8 cellular contexts compared by ENCODE assay signal in genomic region chr13:102598061-102598460, GRCh38. TPM values are rescaled to one million over a fixed set of nuclear protein-coding genes. Genes with fewer than 3 reads are reported as not detected.
DNase-seq lines count a peak whose midpoint lies in the region; ATAC-seq and TF ChIP-seq lines count a peak whose summit lies in the region.

No MANE protein-coding gene starts in this region.

- ATAC-seq in naive B cell (ENCODE audit: low read depth in 2 of 2) (no peak), GM21367 (IDR thresholded peaks at IDR 0.05; ENCODE audit: unreplicated experiment) (no peak)
- ATAC-seq in activated CD4-positive, CD25-positive, alpha-beta regulatory T cell treated with anti-CD3 and anti-CD28 coated beads, Interleukin-2, amount 50 U/mL, for 24 hours = no peak

- DNase-seq in BE2C (no peak), choroid plexus epithelial cell (ENCODE audit: low read depth) (no peak), naive B cell (no peak), OCI-M2 (lab: John Stamatoyannopoulos, UW; ENCODE audit: unreplicated experiment) (no peak)
- no peak for DNase-seq in stimulated activated CD4-positive, alpha-beta T cell treated with anti-CD3 and anti-CD28 coated beads, Interleukin-1b, Interleukin-23, amount 100 ng/mL, for 48 hours

- H3K27me3 Mint-ChIP-seq in IgD-negative memory B cell (no peaks in the 10 kb centered on the region), naive B cell (no peaks in the 10 kb centered on the region)

- H3K27me3 ChIP-seq in BE2C = no peaks in the 10 kb centered on the region

- no peak for TF ChIP-seq CTCF in BE2C (IDR thresholded peaks at IDR 0.05; ENCODE audit: low read depth, low read length)
- no peak for TF ChIP-seq CTCF in choroid plexus epithelial cell (conservative IDR thresholded peaks at IDR 0.05; ENCODE audit: low read depth, low read length)

- H3K36me3 ChIP-seq in BE2C = peaks cover 5% of the 10 kb centered on the region

- H3K4me3 Mint-ChIP-seq in IgD-negative memory B cell (peak overlapping the region; percentile 88 to 96 (median 94)), naive B cell (peak overlapping the region; percentile 90 to 99 (median 94))

- H3K36me3 Mint-ChIP-seq in IgD-negative memory B cell = peaks cover 2% of the 10 kb centered on the region
- peaks cover 0 to 1% of the 10 kb centered on the region in 2 donors for H3K36me3 Mint-ChIP-seq in naive B cell

- no peaks in the 10 kb centered on the region for H3K9me3 ChIP-seq in BE2C

- H3K4me3 ChIP-seq in BE2C (ENCODE audit: low read depth, low read length) = peak overlapping the region; percentile 95
- H3K4me3 ChIP-seq in choroid plexus epithelial cell (ENCODE audit: low read depth, low read length) = peak overlapping the region; percentile 92

- peaks cover 37 to 59% (median 50%) of the 10 kb centered on the region in 3 donors for H3K4me1 Mint-ChIP-seq in IgD-negative memory B cell
- peaks cover 46 to 70% (median 57%) of the 10 kb centered on the region in 3 donors for H3K4me1 Mint-ChIP-seq in naive B cell

- no peaks in the 10 kb centered on the region; the same call in 1 of the 2 replicates for H3K4me1 ChIP-seq in BE2C

- H3K9me3 Mint-ChIP-seq in IgD-negative memory B cell = no peaks in the 10 kb centered on the region
- no peaks in the 10 kb centered on the region for H3K9me3 Mint-ChIP-seq in naive B cell

- H3K27ac Mint-ChIP-seq in IgD-negative memory B cell (peak overlapping the region; percentile 79 to 95 (median 85)), naive B cell (peak overlapping the region; percentile 71 to 99 (median 94))

RNA-seq across cellular contexts. Expression of gene TPP2, which starts 1.3 kb away (rescaled TPM):
- 24.9 TPM for polyA plus RNA-seq in BE2C (2012; ENCODE audit: insufficient read depth, insufficient read length, low read depth)
- 21.4 TPM for polyA plus RNA-seq in IgD-negative memory B cell
- polyA plus RNA-seq in naive B cell (ENCODE audit: low read depth in 6 of 6) = 10 to 100 TPM; 11.8 to 29.0 (median 27.1) TPM
